In the genomic region with DNA sequence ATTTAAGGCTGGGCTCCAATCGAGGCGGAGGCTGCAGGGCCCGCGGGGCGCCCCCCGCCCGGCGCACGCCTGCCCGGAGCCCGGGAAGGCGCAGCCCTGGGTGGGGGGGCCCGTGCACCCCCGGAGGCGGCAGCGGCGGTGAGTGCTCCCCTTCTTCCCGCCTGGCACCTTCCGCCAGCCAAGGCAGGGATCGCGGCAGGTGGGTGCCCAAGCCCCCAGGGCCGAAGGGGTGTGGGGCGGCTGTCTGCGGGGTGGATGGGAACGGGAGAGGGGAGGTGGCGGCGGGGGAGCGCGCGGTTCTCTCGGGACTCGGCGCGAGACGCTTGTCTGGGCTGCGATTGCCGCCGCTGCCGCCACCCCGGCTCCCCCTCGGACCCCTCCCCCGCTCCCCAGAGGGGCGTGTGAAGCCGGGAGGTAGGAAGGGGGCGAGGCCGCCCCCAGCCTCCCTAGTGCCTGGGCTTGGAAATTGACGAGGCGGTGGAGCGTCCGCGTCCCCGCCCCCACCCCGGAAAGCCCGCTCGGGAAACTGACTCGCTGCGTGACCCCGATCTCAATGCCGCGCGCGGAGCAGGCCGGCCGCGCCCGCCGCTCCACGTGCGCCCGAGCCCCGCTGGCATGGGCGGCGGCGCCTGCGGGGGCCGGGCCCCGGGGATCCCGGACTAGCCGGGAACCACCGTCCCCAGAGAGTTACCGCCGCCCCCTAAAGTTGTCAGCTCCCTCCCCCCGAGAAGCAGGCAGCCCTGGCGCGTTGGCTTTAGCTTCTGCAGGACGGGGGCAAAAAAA, we compare ENCODE assay signal across 1 cellular context.
TF ChIP-seq lines count a peak whose summit lies in the region.

No MANE protein-coding gene starts in this region.

TF ChIP-seq in HepG2, 621 proteins besides CTCF, POLR2A, EP300 and RAD21 (continued from another document and continues in another):
- TF ChIP-seq ZNF432 (CRISPR knock-in tag; IDR thresholded peaks at IDR 0.05; ENCODE audit: borderline replicate concordance) (no peak), TP53 (CRISPR knock-in tag; conservative IDR thresholded peaks at IDR 0.05) (no peak), SRSF9 (IDR thresholded peaks at IDR 0.05; ENCODE audit: borderline replicate concordance, insufficient read depth, low read depth, low read length, poor library complexity, severe bottlenecking) (no peak), RNF2 (conservative IDR thresholded peaks at IDR 0.05; ENCODE audit: low read depth) (0 out of 2 replicates have a peak, but pooled peaks have one; percentile 37), NFE2L1 (CRISPR knock-in tag; IDR thresholded peaks at IDR 0.05; ENCODE audit: borderline replicate concordance) (no peak), SAP130 (CRISPR knock-in tag; IDR thresholded peaks at IDR 0.05; ENCODE audit: low read depth) (peak; percentile 72), RBAK (CRISPR knock-in tag; IDR thresholded peaks at IDR 0.05) (no peak), ZNF678 (CRISPR knock-in tag; IDR thresholded peaks at IDR 0.05) (no peak), ZSCAN22 (CRISPR knock-in tag; IDR thresholded peaks at IDR 0.05) (no peak), MED13 (CRISPR knock-in tag; IDR thresholded peaks at IDR 0.05) (no peak), MTF1 (CRISPR knock-in tag; IDR thresholded peaks at IDR 0.05) (no peak), ZNF589 (CRISPR knock-in tag; conservative IDR thresholded peaks at IDR 0.05) (no peak), ZSCAN21 (CRISPR knock-in tag; IDR thresholded peaks at IDR 0.05; ENCODE audit: borderline replicate concordance) (no peak), KDM2A (CRISPR knock-in tag; IDR thresholded peaks at IDR 0.05; ENCODE audit: borderline replicate concordance, low read depth) (peak; percentile 32; the same call in 1 of the 2 replicates), HOXD1 (CRISPR knock-in tag; IDR thresholded peaks at IDR 0.05) (no peak), ZNF17 (CRISPR knock-in tag; IDR thresholded peaks at IDR 0.05) (no peak), FOXM1 (CRISPR knock-in tag; IDR thresholded peaks at IDR 0.05) (no peak), KAT7 (CRISPR knock-in tag; IDR thresholded peaks at IDR 0.05; ENCODE audit: borderline replicate concordance) (no peak), ZNF333 (CRISPR knock-in tag; IDR thresholded peaks at IDR 0.05; ENCODE audit: borderline replicate concordance) (no peak), ZMYM3 (CRISPR knock-in tag; IDR thresholded peaks at IDR 0.05) (peak; percentile 41; the same call in 1 of the 2 replicates), HMGA1 (CRISPR knock-in tag; conservative IDR thresholded peaks at IDR 0.05) (no peak), ARHGAP35 (CRISPR knock-in tag; IDR thresholded peaks at IDR 0.05; ENCODE audit: borderline replicate concordance) (0 out of 2 replicates have a peak, but pooled peaks have one; percentile 15), FOXJ3 (CRISPR knock-in tag; IDR thresholded peaks at IDR 0.05; ENCODE audit: borderline replicate concordance) (no peak), ZNF629 (CRISPR knock-in tag; conservative IDR thresholded peaks at IDR 0.05) (no peak), ARNT2 (CRISPR knock-in tag; IDR thresholded peaks at IDR 0.05; ENCODE audit: low read depth) (peak; percentile 71), REPIN1 (CRISPR knock-in tag; IDR thresholded peaks at IDR 0.05; ENCODE audit: borderline replicate concordance, low read depth) (no peak), ZBTB38 (CRISPR knock-in tag; IDR thresholded peaks at IDR 0.05) (no peak), ZNF343 (CRISPR knock-in tag; IDR thresholded peaks at IDR 0.05) (no peak), SPEN (CRISPR knock-in tag; IDR thresholded peaks at IDR 0.05; ENCODE audit: low read depth) (peak; percentile 11; the same call in 1 of the 2 replicates), CCDC6 (CRISPR knock-in tag; IDR thresholded peaks at IDR 0.05) (no peak), ZBTB43 (CRISPR knock-in tag; conservative IDR thresholded peaks at IDR 0.05) (no peak), SOX13 (IDR thresholded peaks at IDR 0.05) (no peak), SOX13 (CRISPR knock-in tag; conservative IDR thresholded peaks at IDR 0.05 in 1 of 2, IDR thresholded peaks at IDR 0.05 in 1 of 2) (no peak), HES4 (CRISPR knock-in tag; IDR thresholded peaks at IDR 0.05; ENCODE audit: borderline replicate concordance) (peak; percentile 43; the same call in 1 of the 2 replicates), MXD3 (CRISPR knock-in tag; IDR thresholded peaks at IDR 0.05) (peak; percentile 49; the same call in 1 of the 2 replicates), ZNF556 (CRISPR knock-in tag; IDR thresholded peaks at IDR 0.05; ENCODE audit: borderline replicate concordance) (no peak), FOXP1 (IDR thresholded peaks at IDR 0.05) (no peak), FOXP1 (CRISPR knock-in tag; IDR thresholded peaks at IDR 0.05) (no peak), ZNF780A (CRISPR knock-in tag; IDR thresholded peaks at IDR 0.05) (no peak), GATAD1 (CRISPR knock-in tag; IDR thresholded peaks at IDR 0.05) (no peak), GATAD2A (CRISPR knock-in tag; IDR thresholded peaks at IDR 0.05) (no peak), RARA (CRISPR knock-in tag; IDR thresholded peaks at IDR 0.05) (no peak), FUBP1 (CRISPR knock-in tag; IDR thresholded peaks at IDR 0.05; ENCODE audit: borderline replicate concordance) (no peak), PCBP2 (optimal IDR thresholded peaks at IDR 0.05; ENCODE audit: low read depth, low read length, poor library complexity, severe bottlenecking) (no peak), ZNF772 (CRISPR knock-in tag; IDR thresholded peaks at IDR 0.05) (peak; percentile 49; the same call in 1 of the 2 replicates), TOE1 (CRISPR knock-in tag; IDR thresholded peaks at IDR 0.05) (no peak), PRPF4 (IDR thresholded peaks at IDR 0.05; ENCODE audit: low read depth, low read length, poor library complexity, severe bottlenecking) (no peak), KMT2B (CRISPR knock-in tag; IDR thresholded peaks at IDR 0.05) (no peak)
- TF ChIP-seq, protein P1, sequence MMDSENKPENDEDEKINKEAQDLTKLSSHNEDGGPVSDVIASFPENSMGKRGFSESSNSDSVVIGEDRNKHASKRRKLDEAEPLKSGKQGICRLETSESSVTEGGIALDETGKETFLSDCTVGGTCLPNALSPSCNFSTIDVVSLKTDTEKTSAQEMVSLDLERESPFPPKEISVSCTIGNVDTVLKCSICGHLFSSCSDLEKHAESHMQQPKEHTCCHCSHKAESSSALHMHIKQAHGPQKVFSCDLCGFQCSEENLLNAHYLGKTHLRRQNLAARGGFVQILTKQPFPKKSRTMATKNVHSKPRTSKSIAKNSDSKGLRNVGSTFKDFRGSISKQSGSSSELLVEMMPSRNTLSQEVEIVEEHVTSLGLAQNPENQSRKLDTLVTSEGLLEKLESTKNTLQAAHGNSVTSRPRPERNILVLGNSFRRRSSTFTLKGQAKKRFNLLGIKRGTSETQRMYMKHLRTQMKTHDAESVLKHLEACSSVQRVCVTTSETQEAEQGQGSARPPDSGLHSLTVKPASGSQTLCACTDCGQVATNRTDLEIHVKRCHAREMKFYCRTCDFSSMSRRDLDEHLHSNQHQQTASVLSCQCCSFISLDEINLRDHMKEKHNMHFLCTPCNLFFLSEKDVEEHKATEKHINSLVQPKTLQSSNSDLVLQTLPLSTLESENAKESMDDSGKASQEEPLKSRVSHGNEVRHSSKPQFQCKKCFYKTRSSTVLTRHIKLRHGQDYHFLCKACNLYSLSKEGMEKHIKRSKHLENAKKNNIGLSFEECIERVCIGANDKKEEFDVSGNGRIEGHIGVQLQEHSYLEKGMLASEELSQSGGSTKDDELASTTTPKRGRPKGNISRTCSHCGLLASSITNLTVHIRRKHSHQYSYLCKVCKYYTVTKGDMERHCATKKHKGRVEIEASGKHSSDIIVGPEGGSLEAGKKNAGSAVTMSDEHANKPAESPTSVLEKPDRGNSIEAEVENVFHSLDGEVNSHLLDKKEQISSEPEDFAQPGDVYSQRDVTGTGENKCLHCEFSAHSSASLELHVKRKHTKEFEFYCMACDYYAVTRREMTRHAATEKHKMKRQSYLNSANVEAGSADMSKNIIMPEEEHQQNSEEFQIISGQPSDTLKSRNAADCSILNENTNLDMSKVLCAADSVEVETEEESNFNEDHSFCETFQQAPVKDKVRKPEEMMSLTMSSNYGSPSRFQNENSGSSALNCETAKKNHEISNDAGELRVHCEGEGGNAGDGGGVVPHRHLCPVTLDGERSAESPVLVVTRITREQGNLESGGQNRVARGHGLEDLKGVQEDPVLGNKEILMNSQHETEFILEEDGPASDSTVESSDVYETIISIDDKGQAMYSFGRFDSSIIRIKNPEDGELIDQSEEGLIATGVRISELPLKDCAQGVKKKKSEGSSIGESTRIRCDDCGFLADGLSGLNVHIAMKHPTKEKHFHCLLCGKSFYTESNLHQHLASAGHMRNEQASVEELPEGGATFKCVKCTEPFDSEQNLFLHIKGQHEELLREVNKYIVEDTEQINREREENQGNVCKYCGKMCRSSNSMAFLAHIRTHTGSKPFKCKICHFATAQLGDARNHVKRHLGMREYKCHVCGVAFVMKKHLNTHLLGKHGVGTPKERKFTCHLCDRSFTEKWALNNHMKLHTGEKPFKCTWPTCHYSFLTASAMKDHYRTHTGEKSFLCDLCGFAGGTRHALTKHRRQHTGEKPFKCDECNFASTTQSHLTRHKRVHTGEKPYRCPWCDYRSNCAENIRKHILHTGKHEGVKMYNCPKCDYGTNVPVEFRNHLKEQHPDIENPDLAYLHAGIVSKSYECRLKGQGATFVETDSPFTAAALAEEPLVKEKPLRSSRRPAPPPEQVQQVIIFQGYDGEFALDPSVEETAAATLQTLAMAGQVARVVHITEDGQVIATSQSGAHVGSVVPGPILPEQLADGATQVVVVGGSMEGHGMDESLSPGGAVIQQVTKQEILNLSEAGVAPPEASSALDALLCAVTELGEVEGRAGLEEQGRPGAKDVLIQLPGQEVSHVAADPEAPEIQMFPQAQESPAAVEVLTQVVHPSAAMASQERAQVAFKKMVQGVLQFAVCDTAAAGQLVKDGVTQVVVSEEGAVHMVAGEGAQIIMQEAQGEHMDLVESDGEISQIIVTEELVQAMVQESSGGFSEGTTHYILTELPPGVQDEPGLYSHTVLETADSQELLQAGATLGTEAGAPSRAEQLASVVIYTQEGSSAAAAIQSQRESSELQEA (CRISPR knock-in tag; IDR thresholded peaks at IDR 0.05; ENCODE audit: not compliant biosample characterization) = no peak
- TF ChIP-seq, protein P2, sequence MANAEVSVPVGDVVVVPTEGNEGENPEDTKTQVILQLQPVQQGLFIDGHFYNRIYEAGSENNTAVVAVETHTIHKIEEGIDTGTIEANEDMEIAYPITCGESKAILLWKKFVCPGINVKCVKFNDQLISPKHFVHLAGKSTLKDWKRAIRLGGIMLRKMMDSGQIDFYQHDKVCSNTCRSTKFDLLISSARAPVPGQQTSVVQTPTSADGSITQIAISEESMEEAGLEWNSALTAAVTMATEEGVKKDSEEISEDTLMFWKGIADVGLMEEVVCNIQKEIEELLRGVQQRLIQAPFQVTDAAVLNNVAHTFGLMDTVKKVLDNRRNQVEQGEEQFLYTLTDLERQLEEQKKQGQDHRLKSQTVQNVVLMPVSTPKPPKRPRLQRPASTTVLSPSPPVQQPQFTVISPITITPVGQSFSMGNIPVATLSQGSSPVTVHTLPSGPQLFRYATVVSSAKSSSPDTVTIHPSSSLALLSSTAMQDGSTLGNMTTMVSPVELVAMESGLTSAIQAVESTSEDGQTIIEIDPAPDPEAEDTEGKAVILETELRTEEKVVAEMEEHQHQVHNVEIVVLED (CRISPR knock-in tag; IDR thresholded peaks at IDR 0.05; ENCODE audit: borderline replicate concordance) = no peak
- TF ChIP-seq, protein P3, sequence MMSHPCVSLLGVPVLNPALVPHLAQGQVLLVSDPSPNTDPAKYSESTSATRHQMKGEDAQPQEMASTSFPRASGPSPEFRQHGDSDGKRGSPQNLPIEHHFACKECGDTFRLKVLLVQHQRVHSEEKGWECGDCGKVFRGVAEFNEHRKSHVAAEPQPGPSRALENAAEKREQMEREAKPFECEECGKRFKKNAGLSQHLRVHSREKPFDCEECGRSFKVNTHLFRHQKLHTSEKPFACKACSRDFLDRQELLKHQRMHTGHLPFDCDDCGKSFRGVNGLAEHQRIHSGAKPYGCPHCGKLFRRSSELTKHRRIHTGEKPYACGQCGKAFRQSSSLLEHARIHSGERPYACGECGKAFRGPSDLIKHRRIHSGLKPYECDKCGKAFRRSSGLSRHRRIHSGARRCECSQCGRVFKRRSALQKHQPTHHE (CRISPR knock-in tag; IDR thresholded peaks at IDR 0.05; ENCODE audit: borderline replicate concordance) = no peak
- TF ChIP-seq, protein P4, sequence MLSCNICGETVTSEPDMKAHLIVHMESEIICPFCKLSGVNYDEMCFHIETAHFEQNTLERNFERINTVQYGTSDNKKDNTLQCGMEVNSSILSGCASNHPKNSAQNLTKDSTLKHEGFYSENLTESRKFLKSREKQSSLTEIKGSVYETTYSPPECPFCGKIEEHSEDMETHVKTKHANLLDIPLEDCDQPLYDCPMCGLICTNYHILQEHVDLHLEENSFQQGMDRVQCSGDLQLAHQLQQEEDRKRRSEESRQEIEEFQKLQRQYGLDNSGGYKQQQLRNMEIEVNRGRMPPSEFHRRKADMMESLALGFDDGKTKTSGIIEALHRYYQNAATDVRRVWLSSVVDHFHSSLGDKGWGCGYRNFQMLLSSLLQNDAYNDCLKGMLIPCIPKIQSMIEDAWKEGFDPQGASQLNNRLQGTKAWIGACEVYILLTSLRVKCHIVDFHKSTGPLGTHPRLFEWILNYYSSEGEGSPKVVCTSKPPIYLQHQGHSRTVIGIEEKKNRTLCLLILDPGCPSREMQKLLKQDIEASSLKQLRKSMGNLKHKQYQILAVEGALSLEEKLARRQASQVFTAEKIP (CRISPR knock-in tag; IDR thresholded peaks at IDR 0.05; ENCODE audit: borderline replicate concordance) = no peak
